ENCODE assay signal across 1 cellular context in the genomic region with DNA sequence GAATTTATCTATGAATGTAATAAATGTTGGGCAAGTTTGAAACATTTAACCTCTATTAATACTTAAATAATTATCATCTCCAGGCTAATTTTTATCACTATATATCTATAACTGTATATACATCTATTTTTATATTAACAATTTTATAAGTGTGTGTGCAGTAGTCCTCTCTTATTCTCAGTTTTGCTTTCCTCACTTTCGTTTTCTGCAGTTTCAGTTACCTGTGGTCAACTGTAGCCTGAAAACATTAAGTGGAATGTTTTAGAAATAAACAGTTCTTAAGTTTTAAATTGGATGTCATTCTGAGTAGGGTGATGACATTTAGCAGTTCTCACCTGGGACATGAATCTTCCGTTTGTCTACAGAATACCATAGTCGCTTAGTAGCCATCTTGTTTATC.
TF ChIP-seq lines count a peak whose summit lies in the region.

No MANE protein-coding gene starts in this region.

TF ChIP-seq in HCT116, 20 proteins besides CTCF, POLR2A, EP300 and RAD21 (continued from another document):
- TF ChIP-seq CEBPB (IDR thresholded peaks at IDR 0.05; ENCODE audit: low read depth) (no peak), SIN3A (IDR thresholded peaks at IDR 0.05; ENCODE audit: low read depth) (no peak), EZH2phosphoT487 (IDR thresholded peaks at IDR 0.05; ENCODE audit: borderline replicate concordance) (no peak), EZH2 (IDR thresholded peaks at IDR 0.05) (no peak), SRF (IDR thresholded peaks at IDR 0.05; ENCODE audit: low read depth) (no peak), ZNF274 (IDR thresholded peaks at IDR 0.05; ENCODE audit: low read depth, low read length) (no peak), ZFX (IDR thresholded peaks at IDR 0.05) (no peak), CBX3 (IDR thresholded peaks at IDR 0.05; ENCODE audit: low read depth) (no peak), FOSL1 (IDR thresholded peaks at IDR 0.05; ENCODE audit: low read depth) (no peak), SP1 (IDR thresholded peaks at IDR 0.05; ENCODE audit: low read depth) (no peak), ZBTB33 (IDR thresholded peaks at IDR 0.05; ENCODE audit: extremely low read depth, insufficient replicate concordance, low read length) (no peak), YY1 (IDR thresholded peaks at IDR 0.05; ENCODE audit: extremely low read depth, insufficient replicate concordance, low read depth, low read length) (no peak), TCF7L2 (IDR thresholded peaks at IDR 0.05; ENCODE audit: borderline replicate concordance, extremely low read depth, insufficient read depth, insufficient read length) (no peak)
- TF ChIP-seq, protein P1, sequence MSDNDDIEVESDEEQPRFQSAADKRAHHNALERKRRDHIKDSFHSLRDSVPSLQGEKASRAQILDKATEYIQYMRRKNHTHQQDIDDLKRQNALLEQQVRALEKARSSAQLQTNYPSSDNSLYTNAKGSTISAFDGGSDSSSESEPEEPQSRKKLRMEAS (IDR thresholded peaks at IDR 0.05), result no peak
- TF ChIP-seq, protein P2, sequence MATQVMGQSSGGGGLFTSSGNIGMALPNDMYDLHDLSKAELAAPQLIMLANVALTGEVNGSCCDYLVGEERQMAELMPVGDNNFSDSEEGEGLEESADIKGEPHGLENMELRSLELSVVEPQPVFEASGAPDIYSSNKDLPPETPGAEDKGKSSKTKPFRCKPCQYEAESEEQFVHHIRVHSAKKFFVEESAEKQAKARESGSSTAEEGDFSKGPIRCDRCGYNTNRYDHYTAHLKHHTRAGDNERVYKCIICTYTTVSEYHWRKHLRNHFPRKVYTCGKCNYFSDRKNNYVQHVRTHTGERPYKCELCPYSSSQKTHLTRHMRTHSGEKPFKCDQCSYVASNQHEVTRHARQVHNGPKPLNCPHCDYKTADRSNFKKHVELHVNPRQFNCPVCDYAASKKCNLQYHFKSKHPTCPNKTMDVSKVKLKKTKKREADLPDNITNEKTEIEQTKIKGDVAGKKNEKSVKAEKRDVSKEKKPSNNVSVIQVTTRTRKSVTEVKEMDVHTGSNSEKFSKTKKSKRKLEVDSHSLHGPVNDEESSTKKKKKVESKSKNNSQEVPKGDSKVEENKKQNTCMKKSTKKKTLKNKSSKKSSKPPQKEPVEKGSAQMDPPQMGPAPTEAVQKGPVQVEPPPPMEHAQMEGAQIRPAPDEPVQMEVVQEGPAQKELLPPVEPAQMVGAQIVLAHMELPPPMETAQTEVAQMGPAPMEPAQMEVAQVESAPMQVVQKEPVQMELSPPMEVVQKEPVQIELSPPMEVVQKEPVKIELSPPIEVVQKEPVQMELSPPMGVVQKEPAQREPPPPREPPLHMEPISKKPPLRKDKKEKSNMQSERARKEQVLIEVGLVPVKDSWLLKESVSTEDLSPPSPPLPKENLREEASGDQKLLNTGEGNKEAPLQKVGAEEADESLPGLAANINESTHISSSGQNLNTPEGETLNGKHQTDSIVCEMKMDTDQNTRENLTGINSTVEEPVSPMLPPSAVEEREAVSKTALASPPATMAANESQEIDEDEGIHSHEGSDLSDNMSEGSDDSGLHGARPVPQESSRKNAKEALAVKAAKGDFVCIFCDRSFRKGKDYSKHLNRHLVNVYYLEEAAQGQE (IDR thresholded peaks at IDR 0.05; ENCODE audit: low read depth), result no peak
TF ChIP-seq in HCT116: peak in this region for 0.
